Comparison of ENCODE assay signal across 8 cellular contexts in genomic region chr16:21301895-21302291, GRCh38. TPM values are rescaled to one million over a fixed set of nuclear protein-coding genes. Genes with fewer than 3 reads are reported as not detected.
DNase-seq lines count a peak whose midpoint lies in the region; TF ChIP-seq lines count a peak whose summit lies in the region.

No MANE protein-coding gene starts in this region.

- no peaks in the 10 kb centered on the region for H3K36me3 ChIP-seq in CD4-positive, alpha-beta memory T cell (ENCODE audit: insufficient read depth, low read length)
- H3K36me3 ChIP-seq in effector memory CD4-positive, alpha-beta T cell (ENCODE audit: control insufficient read depth, insufficient read depth, low read length) = no peaks in the 10 kb centered on the region
- H3K36me3 ChIP-seq in neural progenitor cell = no peaks in the 10 kb centered on the region

- H3K27ac ChIP-seq in CD4-positive, alpha-beta memory T cell (ENCODE audit: low read depth, low read length) = no peak overlapping the region
- no peak overlapping the region for H3K27ac ChIP-seq in effector memory CD4-positive, alpha-beta T cell (ENCODE audit: insufficient read depth, low read length, poor library complexity, severe bottlenecking)
- H3K27ac ChIP-seq in neural progenitor cell = no peak overlapping the region

- TF ChIP-seq CTCF in NB4 (IDR thresholded peaks at IDR 0.05; ENCODE audit: low read depth, low read length) (no peak), neural progenitor cell (IDR thresholded peaks at IDR 0.05) (no peak)

- peaks cover 18% of the 10 kb centered on the region for H3K4me1 ChIP-seq in CD4-positive, alpha-beta memory T cell (ENCODE audit: insufficient read depth, low read length)
- peaks cover 11% of the 10 kb centered on the region for H3K4me1 ChIP-seq in effector memory CD4-positive, alpha-beta T cell (ENCODE audit: control insufficient read depth, insufficient read depth, low read length, poor library complexity, severe bottlenecking)
- H3K4me1 ChIP-seq in neural progenitor cell = peaks cover 11% of the 10 kb centered on the region

- peaks cover 0 to 2% of the 10 kb centered on the region in 2 donors for H3K27me3 Mint-ChIP-seq in CD4-positive, alpha-beta memory T cell
- H3K27me3 Mint-ChIP-seq in neural progenitor cell (ENCODE audit: insufficient read depth, low read depth) = peaks cover 23% of the 10 kb centered on the region

- H3K9me3 Mint-ChIP-seq in CD4-positive, alpha-beta memory T cell = no peaks in the 10 kb centered on the region
- no peaks in the 10 kb centered on the region for H3K9me3 Mint-ChIP-seq in neural progenitor cell

- H3K4me3 ChIP-seq in CD4-positive, alpha-beta memory T cell (ENCODE audit: low read length in 2 of 2) = peak overlapping the region in 1 of 2 donors; percentile 55
- H3K4me3 ChIP-seq in NB4 (ENCODE audit: low read depth, low read length) (peak overlapping the region; percentile 78), neural progenitor cell (peak overlapping the region; percentile 59)
- H3K4me3 ChIP-seq in effector memory CD4-positive, alpha-beta T cell (ENCODE audit: insufficient read depth, low read depth, low read length, poor library complexity, severe bottlenecking) = peak overlapping the region; percentile 73

- intact Hi-C loops in CD4-positive, alpha-beta memory T cell (cut with micrococcal nuclease) = no loop called here

- H3K36me3 Mint-ChIP-seq in CD4-positive, alpha-beta memory T cell = peaks cover 0 to 1% of the 10 kb centered on the region in 2 donors
- no peaks in the 10 kb centered on the region for H3K36me3 Mint-ChIP-seq in neural progenitor cell

- H3K4me3 Mint-ChIP-seq in CD4-positive, alpha-beta memory T cell = peak overlapping the region; percentile 70 to 93 (median 84)
- peak overlapping the region; percentile 80 for H3K4me3 Mint-ChIP-seq in neural progenitor cell

- H3F3A ChIP-seq in neural progenitor cell (ENCODE audit: low read depth) = peaks cover 16% of the 10 kb centered on the region

- no peaks in the 10 kb centered on the region for H3K79me2 ChIP-seq in neural progenitor cell (ENCODE audit: low read depth)

- H3K4me2 ChIP-seq in neural progenitor cell = peak overlapping the region; percentile 85

- peak overlapping the region; percentile 82 for H2AFZ ChIP-seq in neural progenitor cell (replicated peaks)

- TF ChIP-seq POLR2A in NB4 (IDR thresholded peaks at IDR 0.05; ENCODE audit: extremely low read depth, insufficient read length) = no peak

- no peaks in the 10 kb centered on the region for H3K9me3 ChIP-seq in CD4-positive, alpha-beta memory T cell (ENCODE audit: control insufficient read depth in 1 of 2, low read length in 2 of 2)
- no peaks in the 10 kb centered on the region for H3K9me3 ChIP-seq in effector memory CD4-positive, alpha-beta T cell (ENCODE audit: control insufficient read depth, low read length)
- no peaks in the 10 kb centered on the region for H3K9me3 ChIP-seq in neural progenitor cell (ENCODE audit: low read depth)

- no peaks in the 10 kb centered on the region for H4K20me1 ChIP-seq in neural progenitor cell (ENCODE audit: low read depth)

- peak in 1 of 5 donors; percentile 4 for DNase-seq in CD4-positive, alpha-beta memory T cell
- DNase-seq in NB4 (ENCODE audit: low read depth) = no peak
- DNase-seq in effector memory CD4-positive, alpha-beta T cell = no peak
- DNase-seq in neural progenitor cell (ENCODE audit: low spot score) = no peak
- no peak for DNase-seq in NCI-H446 (lab: John Stamatoyannopoulos, UW)
- DNase-seq in C1 segment of cervical spinal cord (lab: John Stamatoyannopoulos, UW) = no peak
- no peak for DNase-seq in activated CD4-positive, alpha-beta T cell treated with anti-CD3 and anti-CD28 coated beads for 4 hours
- no peak for DNase-seq in AG08395 (ENCODE audit: low spot score)

- no peaks in the 10 kb centered on the region for H3K27me3 ChIP-seq in CD4-positive, alpha-beta memory T cell (ENCODE audit: insufficient read depth, low read length)
- no peaks in the 10 kb centered on the region for H3K27me3 ChIP-seq in effector memory CD4-positive, alpha-beta T cell (replicated peaks; ENCODE audit: control insufficient read depth, insufficient read depth, low read length, poor library complexity, severe bottlenecking)
- peaks cover 53% of the 10 kb centered on the region for H3K27me3 ChIP-seq in neural progenitor cell

- POLR2A ChIA-PET in CD4-positive, alpha-beta memory T cell (lab: Charles Lee; ENCODE audit: partially characterized antibody) = no interaction called here

- H3K27ac Mint-ChIP-seq in CD4-positive, alpha-beta memory T cell = peak overlapping the region in 3 of 7 donors; percentile 0 to 65 (median 5)
- H3K27ac Mint-ChIP-seq in neural progenitor cell = no peak overlapping the region

- CTCF ChIA-PET in CD4-positive, alpha-beta memory T cell (lab: Charles Lee; ENCODE audit: partially characterized antibody) = no interaction called here

- H3K4me1 Mint-ChIP-seq in CD4-positive, alpha-beta memory T cell = peaks cover 12 to 26% (median 21%) of the 10 kb centered on the region in 4 donors
- H3K4me1 Mint-ChIP-seq in neural progenitor cell = peaks cover 10% of the 10 kb centered on the region

- no peak overlapping the region for H3K9ac ChIP-seq in neural progenitor cell

RNA-seq across cellular contexts. Expression of gene CRYM, which starts 23.8 kb away (rescaled TPM):
- not detected for total RNA-seq in CD4-positive, alpha-beta memory T cell
- polyA plus RNA-seq in CD4-positive, alpha-beta memory T cell = not detected
- 0.36 and 1.3 TPM in 2 replicates for total RNA-seq in neural progenitor cell (ENCODE audit: low replicate concordance)
